In the genomic region with DNA sequence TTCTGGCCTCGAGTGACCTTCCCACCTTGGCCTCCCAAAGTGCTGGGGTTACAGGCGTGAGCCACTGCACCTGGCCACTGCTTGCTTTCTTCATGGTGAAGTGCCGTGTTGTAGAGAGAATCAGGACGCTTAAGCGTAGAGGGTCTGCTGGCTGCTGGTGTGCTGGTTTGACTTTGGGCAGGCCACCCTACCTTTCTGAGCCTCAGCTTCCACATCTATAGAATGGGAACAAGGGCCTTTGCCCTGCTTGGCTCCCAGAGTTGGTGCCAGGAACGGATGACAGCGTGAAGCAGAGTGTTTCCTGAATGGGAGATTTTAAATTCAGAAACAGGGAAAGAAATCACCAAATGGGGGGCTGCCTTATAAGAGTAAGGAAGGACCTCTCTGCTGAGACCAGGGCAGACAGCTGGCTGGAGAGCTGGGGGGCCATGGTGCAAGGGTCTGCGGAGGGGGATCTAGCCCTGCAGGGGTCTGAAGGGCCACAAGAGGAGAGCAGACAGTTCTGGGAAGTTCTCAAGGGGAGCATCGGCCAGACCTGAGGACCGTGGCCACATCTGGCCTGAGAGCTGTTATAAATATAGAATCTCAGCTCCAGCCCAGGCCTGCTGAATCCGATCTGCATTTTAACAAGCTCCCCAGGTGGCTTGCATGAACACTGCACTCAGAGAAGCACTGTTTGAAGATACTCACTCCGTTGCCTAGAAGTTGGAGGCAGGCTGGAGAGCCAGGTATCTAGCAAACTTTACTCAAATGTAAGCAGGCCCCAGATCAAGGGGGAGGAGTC, we compare ENCODE assay signal across 23 cellular contexts.
A peak's percentile ranks its signal among the peaks of the same experiment; 100 is the strongest.
DNase-seq lines count a peak whose midpoint lies in the region; ATAC-seq and TF ChIP-seq lines count a peak whose summit lies in the region.
"Had no signal": no experiment of that assay in that cellular context is flagged by ENCODE, and none has a peak within 500 bp of the region (broad histone marks: within the 10 kb centered on the region; RNA-seq: fewer than 3 reads in every experiment).

No MANE protein-coding gene starts in this region.

- H3K4me3 ChIP-seq in dorsolateral prefrontal cortex (no peak overlapping the region), mesendoderm (ENCODE audit: low read length) (no peak overlapping the region), stomach smooth muscle (ENCODE audit: low read length in 2 of 2) (no peak overlapping the region)
- H3K4me3 ChIP-seq: lower lobe of right lung, mucosa of descending colon, tibial nerve had no signal

- H3K27ac Mint-ChIP-seq in activated T-helper 17 cell treated with anti-CD3 and anti-CD28 coated beads, Interleukin-2, amount 50 U/mL, for 72 hours, result peak overlapping the region; percentile 50
- H3K27ac Mint-ChIP-seq in activated CD4-positive, alpha-beta T cell treated with anti-CD3 and anti-CD28 coated beads, Interleukin-2, amount 10 ng/mL, durations not matched to agents 24 days and 14 days, result no peak overlapping the region
- H3K27ac Mint-ChIP-seq: activated CD8-positive, alpha-beta T cell treated with anti-CD3 and anti-CD28 coated beads for 36 hours; activated naive CD8-positive, alpha-beta T cell; stimulated activated naive CD8-positive, alpha-beta T cell treated with anti-CD3 and anti-CD28 coated beads, Interleukin-15, Interleukin-2, amounts not matched to agents 100 ng/mL and 50 ng/mL, for 24 hours had no signal

- no peak overlapping the region for H2BK5ac ChIP-seq in mesendoderm (ENCODE audit: low read length)

- no peaks in the 10 kb centered on the region for H3K27me3 Mint-ChIP-seq in activated T-helper 17 cell treated with anti-CD3 and anti-CD28 coated beads, Interleukin-2, amount 50 U/mL, for 72 hours
- H3K27me3 Mint-ChIP-seq in activated CD4-positive, alpha-beta T cell treated with anti-CD3 and anti-CD28 coated beads, Interleukin-2, amount 10 ng/mL, durations not matched to agents 24 days and 14 days, result no peaks in the 10 kb centered on the region
- H3K27me3 Mint-ChIP-seq: activated CD8-positive, alpha-beta T cell treated with anti-CD3 and anti-CD28 coated beads for 36 hours; activated naive CD8-positive, alpha-beta T cell; stimulated activated naive CD8-positive, alpha-beta T cell treated with anti-CD3 and anti-CD28 coated beads, Interleukin-15, Interleukin-2, amounts not matched to agents 100 ng/mL and 50 ng/mL, for 24 hours had no signal

- H3K36me3 Mint-ChIP-seq in activated T-helper 17 cell treated with anti-CD3 and anti-CD28 coated beads, Interleukin-2, amount 50 U/mL, for 72 hours (ENCODE audit: low read depth), result no peaks in the 10 kb centered on the region
- H3K36me3 Mint-ChIP-seq in activated CD4-positive, alpha-beta T cell treated with anti-CD3 and anti-CD28 coated beads, Interleukin-2, amount 10 ng/mL, durations not matched to agents 24 days and 14 days (ENCODE audit: low read depth), result no peaks in the 10 kb centered on the region
- H3K36me3 Mint-ChIP-seq: activated naive CD8-positive, alpha-beta T cell had no signal

- no peak overlapping the region for H3K56ac ChIP-seq in mesendoderm (ENCODE audit: low read length)

- TF ChIP-seq CTCF in dorsolateral prefrontal cortex (IDR thresholded peaks at IDR 0.05 in 54 of 56, conservative IDR thresholded peaks at IDR 0.05 in 2 of 56; ENCODE audit: low read depth in 1 of 56, partially characterized antibody in 56 of 56), result no peak

- H2BK120ac ChIP-seq in mesendoderm (ENCODE audit: low read depth, low read length), result no peak overlapping the region

- no peak overlapping the region for H2AK5ac ChIP-seq in mesendoderm (ENCODE audit: low read length)

- H3K4me1 ChIP-seq in mesendoderm (ENCODE audit: control insufficient read depth, low read depth, low read length) (no peaks in the 10 kb centered on the region), stomach smooth muscle (ENCODE audit: control insufficient read depth, insufficient read depth, low read length) (peaks cover 82% of the 10 kb centered on the region)

- H3K27me3 ChIP-seq in dorsolateral prefrontal cortex (no peaks in the 10 kb centered on the region), mesendoderm (ENCODE audit: insufficient read depth, low read length, poor library complexity) (no peaks in the 10 kb centered on the region), stomach smooth muscle (ENCODE audit: control insufficient read depth in 1 of 2, insufficient read depth in 2 of 2, low read length in 2 of 2) (no peaks in the 10 kb centered on the region)
- H3K27me3 ChIP-seq: tibial nerve had no signal

- no peak overlapping the region for H4K8ac ChIP-seq in mesendoderm (ENCODE audit: low read depth, low read length)

- no peak overlapping the region for H3K18ac ChIP-seq in mesendoderm (ENCODE audit: low read length)

- H3K4me1 Mint-ChIP-seq in activated T-helper 17 cell treated with anti-CD3 and anti-CD28 coated beads, Interleukin-2, amount 50 U/mL, for 72 hours, result peaks cover 5% of the 10 kb centered on the region
- peaks cover 3% of the 10 kb centered on the region for H3K4me1 Mint-ChIP-seq in activated CD4-positive, alpha-beta T cell treated with anti-CD3 and anti-CD28 coated beads, Interleukin-2, amount 10 ng/mL, durations not matched to agents 24 days and 14 days

- H3K23ac ChIP-seq in mesendoderm (ENCODE audit: low read length), result no peak overlapping the region

- H3K79me1 ChIP-seq in mesendoderm (ENCODE audit: low read length), result no peaks in the 10 kb centered on the region

- no peaks in the 10 kb centered on the region for H3K9me3 ChIP-seq in stomach smooth muscle (ENCODE audit: control insufficient read depth in 2 of 2, low read length in 2 of 2)
- H3K9me3 ChIP-seq: lower lobe of right lung, mucosa of descending colon, tibial nerve had no signal

- no peak overlapping the region for H3K4me2 ChIP-seq in mesendoderm (ENCODE audit: low read length)

- H3K4me3 Mint-ChIP-seq in activated T-helper 17 cell treated with anti-CD3 and anti-CD28 coated beads, Interleukin-2, amount 50 U/mL, for 72 hours, result no peak overlapping the region
- H3K4me3 Mint-ChIP-seq in activated CD4-positive, alpha-beta T cell treated with anti-CD3 and anti-CD28 coated beads, Interleukin-2, amount 10 ng/mL, durations not matched to agents 24 days and 14 days, result no peak overlapping the region
- H3K4me3 Mint-ChIP-seq: activated CD8-positive, alpha-beta T cell treated with anti-CD3 and anti-CD28 coated beads for 36 hours; activated naive CD8-positive, alpha-beta T cell; CD14-positive monocyte; neural crest cell; stimulated activated naive CD8-positive, alpha-beta T cell treated with anti-CD3 and anti-CD28 coated beads, Interleukin-15, Interleukin-2, amounts not matched to agents 100 ng/mL and 50 ng/mL, for 24 hours had no signal

- no peak for ATAC-seq in activated T-helper 17 cell treated with anti-CD3 and anti-CD28 coated beads, Interleukin-2, amount 50 U/mL, for 72 hours (replicated peaks)
- ATAC-seq: activated CD8-positive, alpha-beta T cell treated with anti-CD3 and anti-CD28 coated beads for 36 hours; lower lobe of right lung; mucosa of descending colon had no signal

- H4K5ac ChIP-seq in mesendoderm (ENCODE audit: low read length), result no peak overlapping the region

- H3K9me3 Mint-ChIP-seq in activated T-helper 17 cell treated with anti-CD3 and anti-CD28 coated beads, Interleukin-2, amount 50 U/mL, for 72 hours, result no peaks in the 10 kb centered on the region
- no peaks in the 10 kb centered on the region for H3K9me3 Mint-ChIP-seq in activated CD4-positive, alpha-beta T cell treated with anti-CD3 and anti-CD28 coated beads, Interleukin-2, amount 10 ng/mL, durations not matched to agents 24 days and 14 days
- H3K9me3 Mint-ChIP-seq: activated CD8-positive, alpha-beta T cell treated with anti-CD3 and anti-CD28 coated beads for 36 hours; neural crest cell; stimulated activated naive CD8-positive, alpha-beta T cell treated with anti-CD3 and anti-CD28 coated beads, Interleukin-15, Interleukin-2, amounts not matched to agents 100 ng/mL and 50 ng/mL, for 24 hours had no signal

- intact Hi-C loops in dorsolateral prefrontal cortex (cut with DNase I), result no loop called here
- intact Hi-C loops in activated CD4-positive, alpha-beta T cell treated with anti-CD3 and anti-CD28 coated beads, Interleukin-2, amount 10 ng/mL, durations not matched to agents 24 days and 14 days (cut with micrococcal nuclease), result no loop called here

- DNase-seq in dorsolateral prefrontal cortex (no peak), mesendoderm (peak; percentile 29), HK-2 (ENCODE audit: unreplicated experiment) (no peak), NCI-H748 (lab: John Stamatoyannopoulos, UW; ENCODE audit: unreplicated experiment) (no peak)
- no peak for DNase-seq in activated CD4-positive, alpha-beta T cell treated with anti-CD3 and anti-CD28 coated beads, Interleukin-2, amount 10 ng/mL, durations not matched to agents 24 days and 14 days
- DNase-seq: activated CD4-positive, CD25-positive, alpha-beta regulatory T cell treated with anti-CD3 and anti-CD28 coated beads, Interleukin-2, amount 50 U/mL, for 72 hours; activated CD8-positive, alpha-beta T cell treated with anti-CD3 and anti-CD28 coated beads for 36 hours; activated effector memory CD4-positive, alpha-beta T cell treated with Interleukin-2 at 50 U/mL for 16 hours; dermis blood vessel endothelial cell; Karpas-422; kidney; lower lobe of right lung; NCI-H1436 treated with DMSO at 0.1 percent for 48 hours; NCI-H345; NCI-H774 had no signal

- no peak overlapping the region for H3K4ac ChIP-seq in mesendoderm (ENCODE audit: low read depth, low read length)

- no peak overlapping the region for H3K9ac ChIP-seq in mesendoderm (ENCODE audit: low read length)
- peak overlapping the region in 1 of 2 donors; percentile 29 for H3K9ac ChIP-seq in stomach smooth muscle (ENCODE audit: low read length in 2 of 2)

- peak overlapping the region in 30 of 59 donors; percentile 6 to 79 (median 48) for H3K27ac ChIP-seq in dorsolateral prefrontal cortex
- H3K27ac ChIP-seq in mesendoderm (ENCODE audit: low read depth, low read length), result no peak overlapping the region
- peak overlapping the region; percentile 85 for H3K27ac ChIP-seq in stomach smooth muscle (ENCODE audit: low read length)

- no peaks in the 10 kb centered on the region for H3K36me3 ChIP-seq in mesendoderm (ENCODE audit: control insufficient read depth, insufficient read depth, low read length)
- no peaks in the 10 kb centered on the region for H3K36me3 ChIP-seq in stomach smooth muscle (ENCODE audit: control insufficient read depth in 2 of 2, insufficient read depth in 2 of 2, low read length in 2 of 2)
- H3K36me3 ChIP-seq: tibial nerve had no signal

- no peaks in the 10 kb centered on the region for H3K79me2 ChIP-seq in mesendoderm (ENCODE audit: control insufficient read depth, insufficient read depth, low read length)

- WGBS in mesendoderm (ENCODE audit: extremely low coverage, insufficient coverage, low lambda C conversion rate), result no CpG with 5 or more reads among the region's 12 CpGs

- H2BK15ac ChIP-seq in mesendoderm (replicated peaks; ENCODE audit: low read depth), result no peak overlapping the region
